Comparison of ENCODE assay signal across 14 cellular contexts in the genomic region with DNA sequence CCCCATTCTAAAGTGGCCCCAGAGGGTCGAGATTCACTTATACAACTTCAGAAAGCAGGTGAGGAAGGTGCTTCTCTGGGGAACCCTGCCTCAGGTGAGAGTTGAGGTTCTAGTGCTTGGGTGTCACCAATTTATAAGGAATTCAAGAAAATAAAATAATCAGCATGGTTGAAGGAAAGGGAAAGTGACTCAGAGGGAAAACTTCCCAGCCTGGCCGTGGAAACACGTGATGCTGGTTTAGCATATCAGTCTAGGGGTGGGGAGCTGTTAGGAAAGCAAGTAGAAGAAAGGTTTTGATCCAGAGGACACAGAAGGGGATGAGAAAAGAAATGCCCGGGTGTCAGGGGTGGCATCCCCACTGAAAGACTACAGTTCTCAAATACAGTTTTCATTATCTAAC. TPM values are rescaled to one million over a fixed set of nuclear protein-coding genes. Genes with fewer than 3 reads are reported as not detected.
DNase-seq lines count a peak whose midpoint lies in the region; ATAC-seq, FAIRE-seq and TF ChIP-seq lines count a peak whose summit lies in the region.
"Had no signal": no experiment of that assay in that cellular context is flagged by ENCODE, and none has a peak within 500 bp of the region (broad histone marks: within the 10 kb centered on the region; RNA-seq: fewer than 3 reads in every experiment).

No MANE protein-coding gene starts in this region.

- no peak for ATAC-seq in GM18861 (IDR thresholded peaks at IDR 0.05; ENCODE audit: unreplicated experiment)
- ATAC-seq: natural killer cell had no signal

- DNase-seq in H54 (ENCODE audit: insufficient read length, low spot score) (peak; percentile 60), fibroblast of villous mesenchyme (ENCODE audit: low read depth) (peak; percentile 67), smooth muscle cell of the brain vasculature (ENCODE audit: low read depth, low spot score) (peak; percentile 4), GM19238 (ENCODE audit: insufficient read length, low spot score) (no peak), NCI-H1694 treated with DMSO at 0.1 percent for 48 hours (lab: John Stamatoyannopoulos, UW) (no peak), NCI-H1930 (lab: John Stamatoyannopoulos, UW) (no peak)
- DNase-seq: activated effector memory CD4-positive, alpha-beta T cell treated with Interleukin-2 at 50 U/mL for 16 hours; DMS 273 treated with DMSO at 0.1 percent for 48 hours; natural killer cell; NCI-H446 treated with DMSO at 0.1 percent for 48 hours; SJCRH30 had no signal

- peak overlapping the region; percentile 99; the same call in 1 of the 2 replicates for H3K27ac ChIP-seq in VCaP
- H3K27ac ChIP-seq: SJCRH30 had no signal

- no peak overlapping the region for H3K4me3 ChIP-seq in fibroblast of villous mesenchyme (ENCODE audit: low read depth, low read length)
- H3K4me3 ChIP-seq: SJCRH30 had no signal

- peak; percentile 76 for FAIRE-seq in H54 (lab: Jason Lieb, UNC)
- FAIRE-seq: GM18507 had no signal

- no peak for TF ChIP-seq CTCF in VCaP (conservative IDR thresholded peaks at IDR 0.05)
- no peak for TF ChIP-seq CTCF in fibroblast of villous mesenchyme (IDR thresholded peaks at IDR 0.05; ENCODE audit: insufficient read depth, low read depth, low read length)

- TF ChIP-seq POLR2A in H54 (IDR thresholded peaks at IDR 0.05; ENCODE audit: low read depth, low read length): no peak

RNA-seq across cellular contexts. Expression of gene TMEM125, which starts 37.7 kb away (rescaled TPM):
- total RNA-seq in fibroblast of villous mesenchyme: under 0.01 TPM in 1 of 2 replicates, not detected in the other
- total RNA-seq: natural killer cell, SJCRH30 had no signal

RNA-seq across cellular contexts. Expression of gene C1orf210, which starts 53.3 kb away (rescaled TPM):
- total RNA-seq in fibroblast of villous mesenchyme: not detected in 2 replicates
- total RNA-seq: natural killer cell, SJCRH30 had no signal

RNA-seq across cellular contexts. Expression of gene CFAP57, which starts 59.9 kb away (rescaled TPM):
- total RNA-seq in fibroblast of villous mesenchyme: under 0.01 TPM in 2 replicates

RNA-seq across cellular contexts. Expression of gene EBNA1BP2, which starts 60.0 kb away (rescaled TPM):
- total RNA-seq in fibroblast of villous mesenchyme: 87.9 and 91.5 TPM in 2 replicates

Comparison
In these comparisons a context has a peak if more than half of its experiments do, and no peak if none do; other contexts are left out.
1. DNase-seq: peak in H54 (single experiment), fibroblast of villous mesenchyme (single experiment) and smooth muscle cell of the brain vasculature (single experiment); none in GM19238 (single experiment), NCI-H1694 treated with DMSO at 0.1 percent for 48 hours (single experiment) and NCI-H1930 (0 of 2).